2 cellular contexts compared by ENCODE assay signal in the genomic region with DNA sequence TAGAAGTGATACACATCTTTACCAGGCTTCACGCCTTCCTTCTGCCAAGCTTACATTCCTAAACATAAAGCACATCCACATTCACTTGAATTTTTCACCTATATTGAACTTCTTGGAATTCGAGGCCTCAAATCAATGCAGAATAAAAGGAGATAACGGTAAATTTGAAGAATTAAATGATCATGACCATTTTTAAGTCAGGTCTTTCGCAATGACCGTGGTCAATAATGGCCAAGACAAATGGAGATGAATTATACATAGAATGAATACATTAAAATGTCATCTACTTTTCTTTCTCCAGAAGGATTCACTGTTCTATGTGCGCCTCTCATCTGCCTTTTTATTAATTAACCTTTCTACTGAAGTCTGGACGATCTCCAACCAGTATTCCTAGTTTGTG.
TF ChIP-seq lines count a peak whose summit lies in the region.

No MANE protein-coding gene starts in this region.

TF ChIP-seq in Ishikawa, 13 proteins besides CTCF, POLR2A, EP300 and RAD21:
- TF ChIP-seq, protein P1, sequence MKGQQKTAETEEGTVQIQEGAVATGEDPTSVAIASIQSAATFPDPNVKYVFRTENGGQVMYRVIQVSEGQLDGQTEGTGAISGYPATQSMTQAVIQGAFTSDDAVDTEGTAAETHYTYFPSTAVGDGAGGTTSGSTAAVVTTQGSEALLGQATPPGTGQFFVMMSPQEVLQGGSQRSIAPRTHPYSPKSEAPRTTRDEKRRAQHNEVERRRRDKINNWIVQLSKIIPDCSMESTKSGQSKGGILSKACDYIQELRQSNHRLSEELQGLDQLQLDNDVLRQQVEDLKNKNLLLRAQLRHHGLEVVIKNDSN (IDR thresholded peaks at IDR 0.05) = no peak
- TF ChIP-seq CEBPB (IDR thresholded peaks at IDR 0.05) (peak; percentile 33; the same call in 1 of the 2 replicates), YY1 (IDR thresholded peaks at IDR 0.05; ENCODE audit: low read depth) (no peak), ZBTB7A (IDR thresholded peaks at IDR 0.05; ENCODE audit: low read depth) (no peak), FOXM1 (IDR thresholded peaks at IDR 0.05; ENCODE audit: borderline replicate concordance, low read depth) (no peak)

TF ChIP-seq in H1, 55 proteins besides CTCF, POLR2A, EP300 and RAD21 (continued from another document):
- TF ChIP-seq CEBPB (IDR thresholded peaks at IDR 0.05; ENCODE audit: low read depth, low read length) = peak; percentile 37; the same call in 1 of the 2 replicates
